In genomic region chr6:109187399-109188114, GRCh38 we compare ENCODE assay signal across 8 cellular contexts.
A peak's percentile ranks its signal among the peaks of the same experiment; 100 is the strongest.
DNase-seq lines count a peak whose midpoint lies in the region; ATAC-seq lines count a peak whose summit lies in the region.

No MANE protein-coding gene starts in this region.

- no peaks in the 10 kb centered on the region for H3K27me3 ChIP-seq in iPS DF 6.9 (ENCODE audit: control insufficient read depth, insufficient read depth, low read length)

- no peaks in the 10 kb centered on the region for H3K36me3 ChIP-seq in iPS DF 6.9 (ENCODE audit: control insufficient read depth, insufficient read depth, low read length)

- ATAC-seq in GM19324 (IDR thresholded peaks at IDR 0.05; ENCODE audit: low FRiP score, unreplicated experiment) (no peak), HG03378 (IDR thresholded peaks at IDR 0.05; ENCODE audit: unreplicated experiment) (no peak)

- DNase-seq in G401 (ENCODE audit: low spot score) (peak; percentile 71), LoVo (ENCODE audit: low spot score) (peak; percentile 71), T-helper 1 cell (peak; percentile 16 to 51 (median 45)), amygdala (lab: John Stamatoyannopoulos, UW) (peak in 31 of 56 donors; percentile 2 to 68 (median 9)), iPS DF 6.9 (ENCODE audit: low read depth, low spot score) (peak; percentile 31)
- DNase-seq in stimulated activated CD4-positive, alpha-beta T cell treated with anti-CD3 and anti-CD28 coated beads, Interleukin-12 subunit alpha, Interleukin-12 subunit beta, amount 100 ng/mL, for 24 hours (ENCODE audit: low read depth in 2 of 2): peak; percentile 28 to 46

- H3K9me3 ChIP-seq in iPS DF 6.9 (ENCODE audit: control insufficient read depth, insufficient read depth, low read length): no peaks in the 10 kb centered on the region; the same call in 1 of the 2 replicates

- H3K4me1 ChIP-seq in iPS DF 6.9 (ENCODE audit: control insufficient read depth, insufficient read depth, low read length): no peaks in the 10 kb centered on the region

- in situ Hi-C loops in G401 (cut with HindIII; ENCODE audit: low sequenced_read_pairs): no loop called here

- no CpG with 5 or more reads among the region's 5 CpGs for WGBS in iPS DF 6.9 (ENCODE audit: insufficient coverage, insufficient read length)

- H3K27ac ChIP-seq in iPS DF 6.9 (ENCODE audit: low read length): no peak overlapping the region

- no peak overlapping the region for H3K4me3 ChIP-seq in iPS DF 6.9 (ENCODE audit: low read length)

Comparison
In these comparisons a context has a peak if more than half of its experiments do, and no peak if none do; other contexts are left out.
1. DNase-seq: peak in every context shown above with its lines; median percentile 71 in G401; 71 in LoVo; 45 in T-helper 1 cell; 37 in stimulated activated CD4-positive, alpha-beta T cell treated with anti-CD3 and anti-CD28 coated beads, Interleukin-12 subunit alpha, Interleukin-12 subunit beta, amount 100 ng/mL, for 24 hours; 31 in iPS DF 6.9; 9 in amygdala.